Comparison of ENCODE assay signal across 10 cellular contexts in the genomic region with DNA sequence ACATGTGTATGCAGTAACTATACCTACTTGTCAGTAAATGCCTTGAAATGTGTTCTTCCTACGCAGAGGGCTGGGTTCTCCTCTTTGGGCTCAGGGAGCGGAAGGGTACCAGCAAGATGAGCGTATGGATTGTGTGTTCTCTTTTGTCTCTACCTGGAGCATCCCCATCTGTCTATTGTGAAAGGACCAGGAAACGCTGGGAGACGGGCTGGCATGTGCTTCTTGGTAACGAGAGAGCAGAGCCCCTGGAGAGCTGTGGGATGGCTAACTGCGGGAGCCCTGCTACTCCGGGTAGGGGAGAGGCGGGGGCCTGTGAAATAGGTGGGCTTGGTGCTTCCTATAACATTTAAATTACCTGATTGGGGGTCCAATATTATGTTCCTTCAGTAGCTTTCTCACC.
DNase-seq lines count a peak whose midpoint lies in the region; ATAC-seq, FAIRE-seq and TF ChIP-seq lines count a peak whose summit lies in the region.
"Had no signal": no experiment of that assay in that cellular context is flagged by ENCODE, and none has a peak within 500 bp of the region (broad histone marks: within the 10 kb centered on the region; RNA-seq: fewer than 3 reads in every experiment).

No MANE protein-coding gene starts in this region.

- H2AFZ ChIP-seq in fibroblast of lung (ENCODE audit: low read length), result no peak overlapping the region

- no peak overlapping the region for H3K9ac ChIP-seq in fibroblast of lung (ENCODE audit: insufficient read depth, low read length)
- H3K9ac ChIP-seq in rectal smooth muscle tissue (ENCODE audit: low read length), result no peak overlapping the region

- TF ChIP-seq POLR2A in Peyer's patch (IDR thresholded peaks at IDR 0.05), result no peak

- peak overlapping the region; percentile 5 to 69 (median 51) for H3K27ac ChIP-seq in Peyer's patch
- H3K27ac ChIP-seq in fibroblast of lung (ENCODE audit: insufficient read depth, low read length), result peak overlapping the region; percentile 80
- H3K27ac ChIP-seq in rectal smooth muscle tissue (ENCODE audit: low read depth, low read length), result peak overlapping the region; percentile 80
- H3K27ac ChIP-seq: neutrophil had no signal

- H3K79me2 ChIP-seq in fibroblast of lung (ENCODE audit: control insufficient read depth, insufficient read depth, low read length), result no peaks in the 10 kb centered on the region

- H4K20me1 ChIP-seq in fibroblast of lung (ENCODE audit: control insufficient read depth, extremely low read depth, insufficient read depth, low read length), result no peaks in the 10 kb centered on the region

- no peak for ATAC-seq in GM21576 (IDR thresholded peaks at IDR 0.05; ENCODE audit: unreplicated experiment)
- ATAC-seq in HG03442 (IDR thresholded peaks at IDR 0.05; ENCODE audit: unreplicated experiment), result no peak

- peak; percentile 84 for FAIRE-seq in D721Med (lab: Jason Lieb, UNC)

- peak overlapping the region; percentile 83 for H3K4me2 ChIP-seq in fibroblast of lung (ENCODE audit: extremely low read depth, insufficient read depth, low read length)

- H3K36me3 ChIP-seq in Peyer's patch (no peaks in the 10 kb centered on the region), fibroblast of lung (ENCODE audit: control insufficient read depth, insufficient read depth, low read length) (no peaks in the 10 kb centered on the region), rectal smooth muscle tissue (ENCODE audit: control insufficient read depth, insufficient read depth, low read length) (no peaks in the 10 kb centered on the region)
- H3K36me3 ChIP-seq: neutrophil had no signal

- H3K9me3 ChIP-seq in Peyer's patch (no peaks in the 10 kb centered on the region), fibroblast of lung (ENCODE audit: control insufficient read depth, insufficient read depth, low read depth, low read length) (no peaks in the 10 kb centered on the region)
- H3K9me3 ChIP-seq: neutrophil had no signal

- H3K27me3 ChIP-seq in Peyer's patch (no peaks in the 10 kb centered on the region), fibroblast of lung (ENCODE audit: control insufficient read depth, insufficient read depth, low read length) (no peaks in the 10 kb centered on the region), rectal smooth muscle tissue (ENCODE audit: control insufficient read depth, insufficient read depth, low read length) (no peaks in the 10 kb centered on the region)
- H3K27me3 ChIP-seq: neutrophil had no signal

- TF ChIP-seq CTCF in D721Med (IDR thresholded peaks at IDR 0.05; ENCODE audit: insufficient read depth, missing control alignments), result no peak
- TF ChIP-seq CTCF in Peyer's patch (IDR thresholded peaks at IDR 0.05), result no peak
- TF ChIP-seq CTCF in fibroblast of lung (conservative IDR thresholded peaks at IDR 0.05 in 1 of 2, IDR thresholded peaks at IDR 0.05 in 1 of 2; ENCODE audit: low read depth in 1 of 2, low read length in 2 of 2), result no peak

- H3K4me1 ChIP-seq in Peyer's patch (peaks cover 0 to 16% (median 0%) of the 10 kb centered on the region in 4 donors), fibroblast of lung (ENCODE audit: control insufficient read depth, extremely low read depth, insufficient read depth, low read length) (peaks cover 9% of the 10 kb centered on the region), rectal smooth muscle tissue (ENCODE audit: control insufficient read depth, insufficient read depth, low read length) (peaks cover 15% of the 10 kb centered on the region)

- H3K4me3 ChIP-seq in Peyer's patch (no peak overlapping the region), fibroblast of lung (replicated peaks in 1 of 4; ENCODE audit: control extremely low read depth in 1 of 4, insufficient read depth in 1 of 4, low read depth in 3 of 4, low read length in 4 of 4) (peak overlapping the region in 1 of 4 experiments; percentile 52), rectal smooth muscle tissue (ENCODE audit: low read length) (no peak overlapping the region)

- no peak for DNase-seq in D721Med (ENCODE audit: insufficient read length, low spot score)
- DNase-seq in Peyer's patch, result no peak
- DNase-seq in fibroblast of lung (ENCODE audit: low read depth in 2 of 2), result peak in 1 of 2 donors; percentile 5
- no peak for DNase-seq in DMS 273 treated with DMSO at 0.1 percent for 48 hours (lab: John Stamatoyannopoulos, UW)
- DNase-seq in OCI-M2 (lab: John Stamatoyannopoulos, UW; ENCODE audit: unreplicated experiment), result no peak
- DNase-seq: stimulated activated CD8-positive, alpha-beta memory T cell treated with anti-CD3 and anti-CD28 coated beads, Interleukin-4, amount 100 ng/mL, for 48 hours had no signal
